In genomic region chr7:129665013-129665401, GRCh38 we compare ENCODE assay signal across 11 cellular contexts. TPM values are rescaled to one million over a fixed set of nuclear protein-coding genes. Genes with fewer than 3 reads are reported as not detected.
DNase-seq lines count a peak whose midpoint lies in the region; ATAC-seq, FAIRE-seq and TF ChIP-seq lines count a peak whose summit lies in the region.
"Had no signal": no experiment of that assay in that cellular context is flagged by ENCODE, and none has a peak within 500 bp of the region (broad histone marks: within the 10 kb centered on the region; RNA-seq: fewer than 3 reads in every experiment).

No MANE protein-coding gene starts in this region.

- H3K4me1 ChIP-seq in adrenal gland (replicated peaks in 1 of 2) (peaks cover 5 to 12% of the 10 kb centered on the region in 2 donors), OCI-LY7 (ENCODE audit: insufficient read depth, low read length, poor library complexity, severe bottlenecking) (no peaks in the 10 kb centered on the region)
- no peaks in the 10 kb centered on the region for H3K4me1 ChIP-seq in CD8-positive, alpha-beta T cell (ENCODE audit: insufficient read depth, low read length)

- no peaks in the 10 kb centered on the region for H3K4me1 Mint-ChIP-seq in nephron progenitor cell
- peaks cover 7% of the 10 kb centered on the region for H3K4me1 Mint-ChIP-seq in CD8-positive, alpha-beta T cell (ENCODE audit: low read depth)

- H3K27me3 Mint-ChIP-seq in nephron progenitor cell (ENCODE audit: low read depth, poor library complexity) = no peaks in the 10 kb centered on the region
- H3K27me3 Mint-ChIP-seq in CD8-positive, alpha-beta T cell (ENCODE audit: low read depth) = no peaks in the 10 kb centered on the region
- H3K27me3 Mint-ChIP-seq: dendritic cell treated with granulocyte-macrophage colony-stimulating factor and Interleukin-4, amounts not matched to agents 40 ng/mL and 50 ng/mL, for 4 days; naive thymus-derived CD4-positive, alpha-beta T cell had no signal

- no peak for TF ChIP-seq POLR2A in adrenal gland (IDR thresholded peaks at IDR 0.05)

- H3K27ac ChIP-seq in AG04450 (ENCODE audit: low read depth, low read length) (no peak overlapping the region), adrenal gland (no peak overlapping the region), OCI-LY7 (ENCODE audit: low read depth, low read length, poor library complexity, severe bottlenecking) (no peak overlapping the region)
- no peak overlapping the region for H3K27ac ChIP-seq in CD8-positive, alpha-beta T cell (ENCODE audit: low read depth, low read length)

- TF ChIP-seq CTCF in AG04450 (IDR thresholded peaks at IDR 0.05; ENCODE audit: low read depth, low read length) (no peak), adrenal gland (IDR thresholded peaks at IDR 0.05) (no peak), nephron progenitor cell (IDR thresholded peaks at IDR 0.05) (no peak), OCI-LY7 (conservative IDR thresholded peaks at IDR 0.05; ENCODE audit: low read length) (no peak)
- no peak for TF ChIP-seq CTCF in CD8-positive, alpha-beta T cell (IDR thresholded peaks at IDR 0.05)

- no peaks in the 10 kb centered on the region for H4K20me1 ChIP-seq in OCI-LY7 (ENCODE audit: insufficient read depth, low read length)

- no peak overlapping the region for H3K4me2 ChIP-seq in OCI-LY7 (ENCODE audit: low read length)

- H3K27me3 ChIP-seq in AG04450 (ENCODE audit: control insufficient read depth, insufficient read depth, low read length) = no peaks in the 10 kb centered on the region
- no peaks in the 10 kb centered on the region for H3K27me3 ChIP-seq in adrenal gland
- H3K27me3 ChIP-seq in CD8-positive, alpha-beta T cell (ENCODE audit: insufficient read depth, low read length) = no peaks in the 10 kb centered on the region

- H3K9me2 ChIP-seq in OCI-LY7 (ENCODE audit: insufficient read depth, low read length) = no peaks in the 10 kb centered on the region

- H2AFZ ChIP-seq in OCI-LY7 (ENCODE audit: low read length) = no peak overlapping the region

- no peak for ATAC-seq in CD8-positive, alpha-beta T cell
- ATAC-seq: naive thymus-derived CD4-positive, alpha-beta T cell had no signal

- POLR2A ChIA-PET in AG04450 (lab: Yijun Ruan, JAX) (interaction anchor here (0.6 to 1.4 kb wide), 2 partner anchors 159 to 160 kb away, joined by 4 to 5 read pairs; no protein-coding TSS in a partner anchor), OCI-LY7 (lab: Charles Lee) (interaction anchor here (0.7 to 1.0 kb wide), 2 partner anchors 8 to 18 kb away, joined by 3 read pairs; no protein-coding TSS in a partner anchor)
- POLR2A ChIA-PET in CD8-positive, alpha-beta T cell (lab: Charles Lee) = no interaction called here

- DNase-seq in AG04450 (ENCODE audit: low read depth, low spot score) (peak; percentile 90), HT1080 (ENCODE audit: low read depth) (peak; percentile 98), adrenal gland (peak; percentile 64 to 85 (median 77)), iPS-NIHi7 (ENCODE audit: extremely low spot score) (peak; percentile 77), frontal cortex (ENCODE audit: low spot score in 2 of 2) (no peak), nephron progenitor cell (no peak), OCI-LY7 (ENCODE audit: low spot score) (no peak)
- no peak for DNase-seq in CD8-positive, alpha-beta T cell
- DNase-seq: activated CD4-positive, alpha-beta T cell treated with anti-CD3 and anti-CD28 coated beads for 1 hour had no signal

- H3K4me3 ChIP-seq in AG04450 (ENCODE audit: low read depth, low read length) (no peak overlapping the region), adrenal gland (no peak overlapping the region), OCI-LY7 (ENCODE audit: low read depth, low read length, poor library complexity, severe bottlenecking) (no peak overlapping the region)
- no peak overlapping the region for H3K4me3 ChIP-seq in CD8-positive, alpha-beta T cell (ENCODE audit: low read depth, low read length)

- 47 to 53% (median 52%) methylated on average over 3 of the region's 3 CpGs for WGBS in adrenal gland, 4 donors

- FAIRE-seq in frontal cortex (lab: Jason Lieb, UNC) = no peak

- H3K9me3 ChIP-seq in AG04450 (ENCODE audit: control insufficient read depth, insufficient read depth, low read length) (peaks cover 8% of the 10 kb centered on the region), adrenal gland (replicated peaks in 1 of 3) (no peaks in the 10 kb centered on the region), OCI-LY7 (ENCODE audit: low read length) (peaks cover 20% of the 10 kb centered on the region)
- no peaks in the 10 kb centered on the region for H3K9me3 ChIP-seq in CD8-positive, alpha-beta T cell (ENCODE audit: low read length)

- H3K9me3 Mint-ChIP-seq in nephron progenitor cell = peaks cover 38% of the 10 kb centered on the region
- H3K9me3 Mint-ChIP-seq in CD8-positive, alpha-beta T cell = peaks cover 7% of the 10 kb centered on the region

- no peak overlapping the region for H3K27ac Mint-ChIP-seq in nephron progenitor cell
- no peak overlapping the region for H3K27ac Mint-ChIP-seq in CD8-positive, alpha-beta T cell
- H3K27ac Mint-ChIP-seq: dendritic cell treated with granulocyte-macrophage colony-stimulating factor and Interleukin-4, amounts not matched to agents 40 ng/mL and 50 ng/mL, for 4 days had no signal

- no peaks in the 10 kb centered on the region; the same call in 1 of the 2 replicates for H3K79me2 ChIP-seq in OCI-LY7 (ENCODE audit: insufficient read depth, low read depth, low read length)

- H3K36me3 Mint-ChIP-seq in nephron progenitor cell (ENCODE audit: low read depth) = peaks cover 69% of the 10 kb centered on the region
- H3K36me3 Mint-ChIP-seq in CD8-positive, alpha-beta T cell = peaks cover 56% of the 10 kb centered on the region

- no TSS peak for BruUV-seq in OCI-LY7 (replicated peaks; lab: Mats Ljungman, UMichigan)

- H3K4me3 Mint-ChIP-seq in nephron progenitor cell = no peak overlapping the region
- no peak overlapping the region for H3K4me3 Mint-ChIP-seq in CD8-positive, alpha-beta T cell
- H3K4me3 Mint-ChIP-seq: dendritic cell treated with granulocyte-macrophage colony-stimulating factor and Interleukin-4, amounts not matched to agents 40 ng/mL and 50 ng/mL, for 4 days; naive thymus-derived CD4-positive, alpha-beta T cell had no signal

- CTCF ChIA-PET in AG04450 (lab: Charles Lee) = interaction anchor here (0.5 to 2.9 kb wide), 19 partner anchors 8 to 345 kb away, joined by 3 to 50 read pairs (median 4); no protein-coding TSS in a partner anchor
- CTCF ChIA-PET in CD8-positive, alpha-beta T cell (lab: Charles Lee) = interaction anchor here (0.6 to 1.5 kb wide), 3 partner anchors 14 to 162 kb away, joined by 4 to 5 read pairs (median 4); no protein-coding TSS in a partner anchor
- CTCF ChIA-PET in OCI-LY7 (lab: Charles Lee; ENCODE audit: unreplicated experiment) = no interaction called here

- no peaks in the 10 kb centered on the region for H3K36me3 ChIP-seq in adrenal gland (replicated peaks in 1 of 2)
- H3K36me3 ChIP-seq in CD8-positive, alpha-beta T cell (ENCODE audit: insufficient read depth, low read length) = no peaks in the 10 kb centered on the region
- H3K36me3 ChIP-seq in OCI-LY7 (ENCODE audit: insufficient read depth, low read length) = peaks cover 60% of the 10 kb centered on the region

- intact Hi-C loops in adrenal gland (cut with DNase I) = loop anchor here (5.0 kb wide), 2 partner anchors 162 to 347 kb away; no protein-coding TSS in a partner anchor
- intact Hi-C loops in CD8-positive, alpha-beta T cell (cut with DNase I, micrococcal nuclease) = loop anchor here in 1 of 2 experiments (2.0 kb wide), 1 partner anchor 346 kb away; no protein-coding TSS in a partner anchor
- intact Hi-C loops in OCI-LY7 (cut with micrococcal nuclease; ENCODE audit: unreplicated experiment) = no loop called here

RNA-seq across cellular contexts. Expression of gene NRF1, which starts 53.5 kb away (rescaled TPM):
- polyA plus RNA-seq in AG04450 (2011; rRNA removed) = 10.3 and 13.1 TPM in 2 replicates
- 22.8 and 32.2 TPM in 2 replicates for polyA minus RNA-seq in AG04450 (2011; rRNA and poly(A)+ RNA removed)
- 13.3 and 14.6 TPM in 2 replicates for total RNA-seq in HT1080 (2014; rRNA removed; shearing (Covaris generic))
- 12.4 and 13.9 TPM in 2 replicates for polyA plus RNA-seq in HT1080 (2015; cell fraction: cytosol; rRNA removed)
- polyA plus RNA-seq in HT1080 (2015; cell fraction: nucleus; rRNA removed) = 14.1 and 20.1 TPM in 2 replicates
- total RNA-seq in adrenal gland = 10 to 100 TPM in 5 of 8 donors, 1 to 10 TPM in 3; 7.7 to 16.0 (median 10.8) TPM
- 1 to 10 TPM; 7.8 to 10.0 (median 7.9) TPM for polyA plus RNA-seq in adrenal gland
- total RNA-seq in frontal cortex = 19.2 TPM
- 10 to 100 TPM; 31.9 to 34.9 TPM for total RNA-seq in CD8-positive, alpha-beta T cell
- 21.4 and 26.5 TPM in 2 replicates for total RNA-seq in OCI-LY7 (2014; rRNA removed; shearing (Covaris generic))
- 26.9 and 31.9 TPM in 2 replicates for total RNA-seq in OCI-LY7 (2022)

Comparison
In these comparisons a context has a peak if more than half of its experiments do, and no peak if none do; other contexts are left out.
1. DNase-seq: peak in AG04450 (single experiment), HT1080 (single experiment), adrenal gland (7 of 7) and iPS-NIHi7 (single experiment); none in frontal cortex (0 of 2), nephron progenitor cell (single experiment), CD8-positive, alpha-beta T cell (0 of 7) and OCI-LY7 (single experiment).